In the genomic region with DNA sequence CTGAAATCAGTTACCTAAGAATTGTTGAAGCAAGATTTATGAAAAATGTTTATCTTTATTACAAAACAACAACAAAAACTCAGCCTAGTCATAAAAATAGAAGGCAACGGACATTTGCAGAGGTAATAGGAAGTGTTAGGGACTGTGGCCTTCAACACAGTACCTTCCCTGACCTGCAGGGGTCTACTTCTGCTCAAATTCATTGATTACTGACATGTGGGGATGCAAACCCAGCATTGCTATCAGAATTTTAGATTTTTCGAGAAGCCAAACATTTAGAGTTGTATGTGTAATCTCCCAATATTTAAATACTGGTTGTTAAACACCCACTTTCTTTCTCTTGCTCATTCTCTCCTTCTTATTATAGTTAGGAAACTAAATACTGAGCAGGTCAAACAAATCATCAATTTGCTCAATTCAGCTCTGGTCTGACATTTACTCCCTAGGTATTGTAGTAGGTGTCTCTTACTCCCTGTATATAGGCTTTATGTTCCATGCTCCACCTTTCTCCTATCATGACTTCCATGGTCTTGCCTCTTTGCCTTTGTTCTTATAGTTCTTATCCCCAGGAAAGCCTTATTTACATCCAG, we compare ENCODE assay signal across 1 cellular context.
TF ChIP-seq lines count a peak whose summit lies in the region.

No MANE protein-coding gene starts in this region.

TF ChIP-seq in K562, 482 proteins besides CTCF, POLR2A, EP300 and RAD21 (continued from another document):
- TF ChIP-seq ZNF134 (CRISPR knock-in tag; conservative IDR thresholded peaks at IDR 0.05), result no peak
